Comparison of ENCODE assay signal across 1 cellular context in the genomic region with DNA sequence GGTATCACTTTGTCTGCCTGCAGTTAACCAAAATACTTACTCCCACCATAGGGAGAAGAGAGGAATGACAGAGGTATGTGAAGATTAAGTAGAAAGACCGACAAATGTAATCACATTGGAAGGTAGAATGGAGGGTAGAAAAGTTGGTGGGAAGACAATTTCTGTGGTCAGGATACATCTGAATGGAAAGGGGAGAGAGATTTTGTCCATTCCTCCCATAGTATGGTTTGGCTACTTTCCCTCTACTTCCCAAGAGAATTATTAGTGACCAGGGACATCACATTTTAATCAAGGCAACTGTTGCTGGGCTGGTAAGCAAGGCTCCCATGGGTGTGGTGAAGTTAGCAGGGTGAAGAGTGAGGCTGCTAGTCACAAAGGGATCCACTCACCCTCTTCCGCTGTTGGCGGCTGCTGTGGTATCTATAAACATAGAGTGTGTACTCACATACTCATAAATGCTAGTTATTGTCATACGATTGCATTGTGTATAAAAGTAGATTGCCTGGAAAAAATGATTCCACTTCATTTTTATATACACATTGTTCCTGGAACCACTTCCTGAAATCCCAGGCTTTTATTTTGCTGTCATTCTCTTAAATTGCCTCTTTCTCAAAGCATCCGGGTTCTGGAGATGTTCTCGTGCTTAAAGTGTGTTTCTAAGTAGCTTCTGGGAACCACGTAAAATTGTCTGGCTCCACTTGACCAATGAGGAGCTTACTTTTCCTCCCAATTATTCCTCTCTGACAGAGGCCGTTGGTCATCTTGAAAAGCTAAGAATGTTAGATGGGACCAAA.
TF ChIP-seq lines count a peak whose summit lies in the region.

No MANE protein-coding gene starts in this region.

TF ChIP-seq in WTC11, 78 proteins besides CTCF, POLR2A, EP300 and RAD21 (continued from another document):
- TF ChIP-seq, protein P1, sequence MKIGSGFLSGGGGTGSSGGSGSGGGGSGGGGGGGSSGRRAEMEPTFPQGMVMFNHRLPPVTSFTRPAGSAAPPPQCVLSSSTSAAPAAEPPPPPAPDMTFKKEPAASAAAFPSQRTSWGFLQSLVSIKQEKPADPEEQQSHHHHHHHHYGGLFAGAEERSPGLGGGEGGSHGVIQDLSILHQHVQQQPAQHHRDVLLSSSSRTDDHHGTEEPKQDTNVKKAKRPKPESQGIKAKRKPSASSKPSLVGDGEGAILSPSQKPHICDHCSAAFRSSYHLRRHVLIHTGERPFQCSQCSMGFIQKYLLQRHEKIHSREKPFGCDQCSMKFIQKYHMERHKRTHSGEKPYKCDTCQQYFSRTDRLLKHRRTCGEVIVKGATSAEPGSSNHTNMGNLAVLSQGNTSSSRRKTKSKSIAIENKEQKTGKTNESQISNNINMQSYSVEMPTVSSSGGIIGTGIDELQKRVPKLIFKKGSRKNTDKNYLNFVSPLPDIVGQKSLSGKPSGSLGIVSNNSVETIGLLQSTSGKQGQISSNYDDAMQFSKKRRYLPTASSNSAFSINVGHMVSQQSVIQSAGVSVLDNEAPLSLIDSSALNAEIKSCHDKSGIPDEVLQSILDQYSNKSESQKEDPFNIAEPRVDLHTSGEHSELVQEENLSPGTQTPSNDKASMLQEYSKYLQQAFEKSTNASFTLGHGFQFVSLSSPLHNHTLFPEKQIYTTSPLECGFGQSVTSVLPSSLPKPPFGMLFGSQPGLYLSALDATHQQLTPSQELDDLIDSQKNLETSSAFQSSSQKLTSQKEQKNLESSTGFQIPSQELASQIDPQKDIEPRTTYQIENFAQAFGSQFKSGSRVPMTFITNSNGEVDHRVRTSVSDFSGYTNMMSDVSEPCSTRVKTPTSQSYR (CRISPR knock-in tag; IDR thresholded peaks at IDR 0.05) = no peak
- no peak for TF ChIP-seq SMAD4 (CRISPR knock-in tag; IDR thresholded peaks at IDR 0.05)
- no peak for TF ChIP-seq JAZF1 (CRISPR knock-in tag; IDR thresholded peaks at IDR 0.05)
- no peak for TF ChIP-seq ETV6 (CRISPR knock-in tag; IDR thresholded peaks at IDR 0.05)
- TF ChIP-seq GRHL2 (CRISPR knock-in tag; IDR thresholded peaks at IDR 0.05; ENCODE audit: insufficient replicate concordance, severe bottlenecking) = no peak
TF ChIP-seq in WTC11: peak in this region for 0.
